9 cellular contexts compared by ENCODE assay signal in the genomic region with DNA sequence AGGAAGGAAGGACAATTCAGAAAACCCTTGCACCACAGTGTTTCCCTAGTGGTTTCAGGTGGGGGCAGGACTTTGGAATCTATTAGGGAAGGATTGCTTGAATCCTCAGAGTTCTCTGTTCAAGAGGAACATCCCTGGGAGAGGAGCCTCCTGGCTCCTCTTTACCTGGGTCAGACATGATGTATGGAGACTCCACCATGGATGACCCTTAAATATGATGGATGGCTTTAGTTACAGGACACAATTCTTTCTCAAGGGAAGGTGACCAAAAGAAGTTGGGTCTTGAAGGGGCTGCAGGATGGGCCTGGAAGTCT.
DNase-seq lines count a peak whose midpoint lies in the region; ATAC-seq and TF ChIP-seq lines count a peak whose summit lies in the region.
"Had no signal": no experiment of that assay in that cellular context is flagged by ENCODE, and none has a peak within 500 bp of the region (broad histone marks: within the 10 kb centered on the region; RNA-seq: fewer than 3 reads in every experiment).

No MANE protein-coding gene starts in this region.

- peaks cover 9% of the 10 kb centered on the region for H3K4me1 Mint-ChIP-seq in CD14-positive monocyte
- H3K4me1 Mint-ChIP-seq in central memory CD8-positive, alpha-beta T cell: peaks cover 6% of the 10 kb centered on the region
- peaks cover 2% of the 10 kb centered on the region for H3K4me1 Mint-ChIP-seq in activated naive CD4-positive, alpha-beta T cell treated with anti-CD3 and anti-CD28 coated beads for 36 hours (ENCODE audit: low read depth)
- no peaks in the 10 kb centered on the region for H3K4me1 Mint-ChIP-seq in T-helper 2 cell treated with Interferon-gamma antibody and Interleukin-4, amounts not matched to agents 5 μg/mL and 100 μg/mL, for 36 hours (ENCODE audit: low read depth)

- H3K9me3 Mint-ChIP-seq in CD14-positive monocyte: peaks cover 0 to 3% (median 0%) of the 10 kb centered on the region in 7 donors
- no peaks in the 10 kb centered on the region for H3K9me3 Mint-ChIP-seq in central memory CD8-positive, alpha-beta T cell
- H3K9me3 Mint-ChIP-seq in activated naive CD4-positive, alpha-beta T cell treated with anti-CD3 and anti-CD28 coated beads for 36 hours: no peaks in the 10 kb centered on the region
- no peaks in the 10 kb centered on the region for H3K9me3 Mint-ChIP-seq in T-helper 2 cell treated with Interferon-gamma antibody and Interleukin-4, amounts not matched to agents 5 μg/mL and 100 μg/mL, for 36 hours
- H3K9me3 Mint-ChIP-seq: activated T-cell treated with anti-CD3 and anti-CD28 coated beads, Interleukin-2, amount 50 U/mL, for 4 hours had no signal

- H3K27ac Mint-ChIP-seq in CD14-positive monocyte: no peak overlapping the region
- H3K27ac Mint-ChIP-seq in central memory CD8-positive, alpha-beta T cell (ENCODE audit: low read depth): no peak overlapping the region
- no peak overlapping the region for H3K27ac Mint-ChIP-seq in activated naive CD4-positive, alpha-beta T cell treated with anti-CD3 and anti-CD28 coated beads for 36 hours
- H3K27ac Mint-ChIP-seq in T-helper 2 cell treated with Interferon-gamma antibody and Interleukin-4, amounts not matched to agents 5 μg/mL and 100 μg/mL, for 36 hours: no peak overlapping the region

- CTCF ChIA-PET in activated naive CD4-positive, alpha-beta T cell treated with anti-CD3 and anti-CD28 coated beads for 36 hours (lab: Charles Lee): interaction anchor here (0.6 to 3.6 kb wide), 21 partner anchors 9 to 705 kb away, joined by 3 to 23 read pairs (median 4); no protein-coding TSS in a partner anchor

- H3K4me3 Mint-ChIP-seq in CD14-positive monocyte: no peak overlapping the region
- peak overlapping the region; percentile 51 for H3K4me3 Mint-ChIP-seq in central memory CD8-positive, alpha-beta T cell
- H3K4me3 Mint-ChIP-seq in activated naive CD4-positive, alpha-beta T cell treated with anti-CD3 and anti-CD28 coated beads for 36 hours: no peak overlapping the region
- H3K4me3 Mint-ChIP-seq in T-helper 2 cell treated with Interferon-gamma antibody and Interleukin-4, amounts not matched to agents 5 μg/mL and 100 μg/mL, for 36 hours: no peak overlapping the region
- H3K4me3 Mint-ChIP-seq: activated T-cell treated with anti-CD3 and anti-CD28 coated beads, Interleukin-2, amount 50 U/mL, for 4 hours had no signal

- no peaks in the 10 kb centered on the region for H3K36me3 Mint-ChIP-seq in CD14-positive monocyte
- H3K36me3 Mint-ChIP-seq in central memory CD8-positive, alpha-beta T cell (ENCODE audit: insufficient read depth): no peaks in the 10 kb centered on the region
- H3K36me3 Mint-ChIP-seq in activated naive CD4-positive, alpha-beta T cell treated with anti-CD3 and anti-CD28 coated beads for 36 hours (ENCODE audit: low read depth): no peaks in the 10 kb centered on the region
- H3K36me3 Mint-ChIP-seq in T-helper 2 cell treated with Interferon-gamma antibody and Interleukin-4, amounts not matched to agents 5 μg/mL and 100 μg/mL, for 36 hours (ENCODE audit: low read depth): no peaks in the 10 kb centered on the region

- TF ChIP-seq CTCF in CD14-positive monocyte (IDR thresholded peaks at IDR 0.05): peak; percentile 46

- peaks cover 0 to 4% (median 0%) of the 10 kb centered on the region in 3 donors for H3K27me3 Mint-ChIP-seq in CD14-positive monocyte (ENCODE audit: low read depth in 3 of 3)
- no peaks in the 10 kb centered on the region for H3K27me3 Mint-ChIP-seq in central memory CD8-positive, alpha-beta T cell
- no peaks in the 10 kb centered on the region for H3K27me3 Mint-ChIP-seq in activated naive CD4-positive, alpha-beta T cell treated with anti-CD3 and anti-CD28 coated beads for 36 hours (ENCODE audit: low read depth)
- H3K27me3 Mint-ChIP-seq in T-helper 2 cell treated with Interferon-gamma antibody and Interleukin-4, amounts not matched to agents 5 μg/mL and 100 μg/mL, for 36 hours (ENCODE audit: low read depth): no peaks in the 10 kb centered on the region

- intact Hi-C loops in CD14-positive monocyte (cut with micrococcal nuclease): loop anchor here in 1 of 2 donors (10.0 kb wide), 2 partner anchors 122 to 702 kb away; no protein-coding TSS in a partner anchor
- intact Hi-C loops in activated naive CD4-positive, alpha-beta T cell treated with anti-CD3 and anti-CD28 coated beads for 36 hours (cut with micrococcal nuclease): loop anchor here (1.0 to 5.0 kb wide), 6 partner anchors 31 to 910 kb away; no protein-coding TSS in a partner anchor

- DNase-seq in CD14-positive monocyte (ENCODE audit: low spot score) (no peak), NCI-H2196 (lab: John Stamatoyannopoulos, UW; ENCODE audit: unreplicated experiment) (no peak)
- DNase-seq in central memory CD8-positive, alpha-beta T cell (ENCODE audit: low spot score in 2 of 2): no peak
- DNase-seq in activated naive CD4-positive, alpha-beta T cell treated with anti-CD3 and anti-CD28 coated beads for 36 hours: no peak
- DNase-seq in effector CD8-positive, alpha-beta T cell (lab: John Stamatoyannopoulos, UW): no peak
- DNase-seq in T-helper 2 cell treated with Interferon-gamma antibody and Interleukin-4, amounts not matched to agents 5 μg/mL and 100 μg/mL, for 36 hours (ENCODE audit: low spot score): no peak

- peak; percentile 18 for ATAC-seq in GM19324 (IDR thresholded peaks at IDR 0.05; ENCODE audit: low FRiP score, unreplicated experiment)
- peak; percentile 14 for ATAC-seq in HG03342 (IDR thresholded peaks at IDR 0.05; ENCODE audit: unreplicated experiment)
- ATAC-seq in central memory CD8-positive, alpha-beta T cell (replicated peaks; ENCODE audit: extremely low read depth, poor library complexity, severe bottlenecking): no peak
